In genomic region chr17:80441133-80441578, GRCh38 we compare ENCODE assay signal across 10 cellular contexts. TPM values are rescaled to one million over a fixed set of nuclear protein-coding genes. Genes with fewer than 3 reads are reported as not detected.
DNase-seq lines count a peak whose midpoint lies in the region; ATAC-seq and TF ChIP-seq lines count a peak whose summit lies in the region.
"Had no signal": no experiment of that assay in that cellular context is flagged by ENCODE, and none has a peak within 500 bp of the region (broad histone marks: within the 10 kb centered on the region; RNA-seq: fewer than 3 reads in every experiment).

No MANE protein-coding gene starts in this region.

- H3K27me3 ChIP-seq in SJCRH30, result peaks cover 14% of the 10 kb centered on the region

- H3K4me3 ChIP-seq in SJCRH30 (no peak overlapping the region), mucosa of descending colon (no peak overlapping the region)

- H3K27me3 Mint-ChIP-seq in activated naive CD8-positive, alpha-beta T cell treated with anti-CD3 and anti-CD28 coated beads, Interleukin-2, amount 50 U/mL, for 24 hours, result no peaks in the 10 kb centered on the region

- peak; percentile 97 for DNase-seq in NCI-H2171 treated with DMSO at 0.1 percent for 48 hours (lab: John Stamatoyannopoulos, UW)
- no peak for DNase-seq in NCI-H2171 (lab: John Stamatoyannopoulos, UW)
- peak; percentile 89 to 92 for DNase-seq in SJCRH30
- peak; percentile 68 for DNase-seq in activated naive CD8-positive, alpha-beta T cell treated with anti-CD3 and anti-CD28 coated beads, Interleukin-2, amount 50 U/mL, for 24 hours
- DNase-seq in mucosa of descending colon, result peak in 2 of 3 donors; percentile 44
- DNase-seq in T1000 (lab: John Stamatoyannopoulos, UW), result no peak
- DNase-seq in NCI-H2081 treated with DMSO at 0.1 percent for 48 hours (lab: John Stamatoyannopoulos, UW), result no peak
- DNase-seq in posterior vena cava (ENCODE audit: low spot score), result no peak

- H3K9me3 ChIP-seq in SJCRH30 (replicated peaks), result 0 out of 2 replicates have a peak, but pooled peaks cover 4% of the 10 kb centered on the region
- H3K9me3 ChIP-seq in mucosa of descending colon, result no peaks in the 10 kb centered on the region

- H3K27ac ChIP-seq in SJCRH30, result no peak overlapping the region

- H3K9me3 Mint-ChIP-seq in activated naive CD8-positive, alpha-beta T cell treated with anti-CD3 and anti-CD28 coated beads, Interleukin-2, amount 50 U/mL, for 24 hours, result no peaks in the 10 kb centered on the region

- no peak overlapping the region for H3K27ac Mint-ChIP-seq in activated naive CD8-positive, alpha-beta T cell treated with anti-CD3 and anti-CD28 coated beads, Interleukin-2, amount 50 U/mL, for 24 hours

- TF ChIP-seq CTCF in mucosa of descending colon (IDR thresholded peaks at IDR 0.05), result no peak

- H3K36me3 Mint-ChIP-seq in activated naive CD8-positive, alpha-beta T cell treated with anti-CD3 and anti-CD28 coated beads, Interleukin-2, amount 50 U/mL, for 24 hours (ENCODE audit: low read depth), result no peaks in the 10 kb centered on the region

- intact Hi-C loops in mucosa of descending colon (cut with DNase I, micrococcal nuclease) (no loop called here), posterior vena cava (cut with DNase I) (no loop called here)

- no peaks in the 10 kb centered on the region for H3K36me3 ChIP-seq in SJCRH30
- H3K36me3 ChIP-seq in mucosa of descending colon (ENCODE audit: low read depth), result no peaks in the 10 kb centered on the region

- no peaks in the 10 kb centered on the region for H3K4me1 Mint-ChIP-seq in activated naive CD8-positive, alpha-beta T cell treated with anti-CD3 and anti-CD28 coated beads, Interleukin-2, amount 50 U/mL, for 24 hours

- no peak for ATAC-seq in activated naive CD8-positive, alpha-beta T cell treated with anti-CD3 and anti-CD28 coated beads, Interleukin-2, amount 50 U/mL, for 24 hours
- no peak for ATAC-seq in mucosa of descending colon
- ATAC-seq: Panc1 had no signal

- H3K4me1 ChIP-seq in SJCRH30, result no peaks in the 10 kb centered on the region
- no peaks in the 10 kb centered on the region for H3K4me1 ChIP-seq in mucosa of descending colon (ENCODE audit: low read depth)

- no peak overlapping the region for H3K4me3 Mint-ChIP-seq in activated naive CD8-positive, alpha-beta T cell treated with anti-CD3 and anti-CD28 coated beads, Interleukin-2, amount 50 U/mL, for 24 hours

RNA-seq across cellular contexts. Expression of gene ENDOV, which starts 26.2 kb away (rescaled TPM):
- 6.6 and 10.4 TPM in 2 replicates for total RNA-seq in SJCRH30 (2014; rRNA removed; shearing (Covaris generic))
- total RNA-seq in mucosa of descending colon (10 to 100 TPM; 24.1 to 29.7 (median 24.9) TPM), posterior vena cava (10 to 100 TPM; 14.1 to 15.5 TPM)

RNA-seq across cellular contexts. Expression of gene NPTX1, which starts 35.3 kb away (rescaled TPM):
- total RNA-seq in SJCRH30 (2014; rRNA removed; shearing (Covaris generic)), result not detected in 2 replicates
- total RNA-seq in mucosa of descending colon (10 to 100 TPM in 1 of 3 donors, 1 to 10 TPM in 1, under 1 TPM in 1; 0.51 to 95.0 (median 2.0) TPM), posterior vena cava (under 1 TPM; 0.14 to 0.37 TPM)
- total RNA-seq: kidney epithelial cell had no signal

Comparison
In these comparisons a context has a peak if more than half of its experiments do, and no peak if none do; other contexts are left out.
1. DNase-seq: peak in NCI-H2171 treated with DMSO at 0.1 percent for 48 hours (single experiment), SJCRH30 (2 of 2), activated naive CD8-positive, alpha-beta T cell treated with anti-CD3 and anti-CD28 coated beads, Interleukin-2, amount 50 U/mL, for 24 hours (single experiment) and mucosa of descending colon (2 of 3); none in NCI-H2171 (single experiment), T1000 (single experiment), NCI-H2081 treated with DMSO at 0.1 percent for 48 hours (single experiment) and posterior vena cava (single experiment).